ENCODE assay signal across 1 cellular context in the genomic region with DNA sequence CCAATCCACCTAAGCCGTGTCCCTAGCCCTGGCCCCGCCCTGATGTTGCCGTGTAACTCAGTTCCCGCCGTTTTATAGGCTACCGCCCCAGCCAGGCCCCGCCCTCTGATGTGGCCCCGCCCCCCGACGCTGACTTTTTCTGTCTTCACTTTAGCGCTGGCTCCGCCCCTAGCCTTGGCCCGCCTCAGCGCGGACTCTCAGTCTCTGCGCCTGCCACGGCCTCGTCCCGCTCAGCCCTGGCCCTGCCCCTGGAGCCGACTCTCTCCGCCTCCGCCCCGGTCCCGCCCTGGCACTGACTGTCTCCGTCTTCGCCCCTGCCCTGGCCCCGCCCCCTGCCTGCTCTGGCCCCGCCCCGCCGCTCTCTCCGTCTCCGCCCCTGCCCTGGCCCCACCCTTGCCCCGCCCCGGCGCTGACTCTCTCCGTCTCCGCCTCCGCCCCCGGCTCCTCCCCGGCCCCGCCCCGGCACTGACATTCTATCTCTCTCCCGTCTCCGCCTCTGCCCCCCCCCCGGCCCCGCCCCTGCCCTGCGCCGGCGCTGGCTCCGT.
A peak's percentile ranks its signal among the peaks of the same experiment; 100 is the strongest.
TF ChIP-seq lines count a peak whose summit lies in the region.

No MANE protein-coding gene starts in this region.

TF ChIP-seq in H1, 55 proteins besides CTCF, POLR2A, EP300 and RAD21:
- TF ChIP-seq SP1 (IDR thresholded peaks at IDR 0.05; ENCODE audit: low read depth, low read length) = peak; percentile 62; the same call in 1 of the 2 replicates
- peak; percentile 71 for TF ChIP-seq SP4 (IDR thresholded peaks at IDR 0.05; ENCODE audit: low read length)
- TF ChIP-seq CREB1 (IDR thresholded peaks at IDR 0.05) = 0 out of 2 replicates have a peak, but pooled peaks have one; percentile 38
- no peak for TF ChIP-seq RNF2 (IDR thresholded peaks at IDR 0.05; ENCODE audit: borderline replicate concordance, low read depth, low read length, missing control alignments, poor library complexity, severe bottlenecking)
